ENCODE assay signal across 1 cellular context in the genomic region with DNA sequence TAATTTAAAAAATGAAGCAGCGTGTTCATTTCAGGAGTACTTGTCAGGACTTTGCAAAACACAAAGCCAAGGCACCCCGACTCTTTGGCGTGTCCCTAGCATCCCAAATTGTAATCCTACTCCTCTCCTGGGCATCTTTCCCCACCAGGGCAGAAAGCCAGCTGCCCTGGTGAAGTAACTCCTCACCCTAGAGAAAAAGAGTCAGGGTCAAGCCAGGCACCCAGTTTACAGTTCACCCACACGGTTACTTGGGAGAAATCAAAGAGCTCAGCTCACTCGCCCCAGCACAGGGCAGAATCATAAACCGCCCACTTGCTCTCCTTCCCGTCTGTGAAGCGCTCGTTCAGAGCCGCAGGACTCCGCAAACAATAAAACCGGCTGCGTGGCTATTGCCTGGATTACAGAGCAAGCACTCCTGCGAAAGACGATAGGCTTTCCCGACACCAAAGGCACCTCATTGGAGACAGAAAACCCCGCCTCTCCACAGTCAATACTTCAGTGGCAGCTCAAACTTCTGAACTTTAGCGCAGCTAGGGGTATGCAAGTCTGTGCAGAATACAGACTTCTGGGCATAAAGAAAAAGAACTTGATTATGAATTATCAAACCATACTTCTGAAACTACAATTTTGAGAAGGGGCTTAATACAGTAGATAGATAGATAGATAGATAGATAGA.
TF ChIP-seq lines count a peak whose summit lies in the region.

No MANE protein-coding gene starts in this region.

TF ChIP-seq in H1, 55 proteins besides CTCF, POLR2A, EP300 and RAD21 (continued from another document):
- TF ChIP-seq ATF2 (IDR thresholded peaks at IDR 0.05; ENCODE audit: low read length) (no peak), POLR2AphosphoS5 (IDR thresholded peaks at IDR 0.05; ENCODE audit: low read depth, low read length) (0 out of 2 replicates have a peak, but pooled peaks have one; percentile 25), TEAD4 (IDR thresholded peaks at IDR 0.05; ENCODE audit: low read depth, low read length) (no peak), SIN3A (conservative IDR thresholded peaks at IDR 0.05 in 1 of 2, IDR thresholded peaks at IDR 0.05 in 1 of 2; ENCODE audit: low read depth in 1 of 2, low read length in 2 of 2) (0 out of 4 replicates have a peak, but pooled peaks of 1 of the 2 experiments have one; percentile 9)
- TF ChIP-seq, protein P1, sequence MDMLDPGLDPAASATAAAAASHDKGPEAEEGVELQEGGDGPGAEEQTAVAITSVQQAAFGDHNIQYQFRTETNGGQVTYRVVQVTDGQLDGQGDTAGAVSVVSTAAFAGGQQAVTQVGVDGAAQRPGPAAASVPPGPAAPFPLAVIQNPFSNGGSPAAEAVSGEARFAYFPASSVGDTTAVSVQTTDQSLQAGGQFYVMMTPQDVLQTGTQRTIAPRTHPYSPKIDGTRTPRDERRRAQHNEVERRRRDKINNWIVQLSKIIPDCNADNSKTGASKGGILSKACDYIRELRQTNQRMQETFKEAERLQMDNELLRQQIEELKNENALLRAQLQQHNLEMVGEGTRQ (IDR thresholded peaks at IDR 0.05; ENCODE audit: low read length): no peak
